Comparison of ENCODE assay signal across 15 cellular contexts in the genomic region with DNA sequence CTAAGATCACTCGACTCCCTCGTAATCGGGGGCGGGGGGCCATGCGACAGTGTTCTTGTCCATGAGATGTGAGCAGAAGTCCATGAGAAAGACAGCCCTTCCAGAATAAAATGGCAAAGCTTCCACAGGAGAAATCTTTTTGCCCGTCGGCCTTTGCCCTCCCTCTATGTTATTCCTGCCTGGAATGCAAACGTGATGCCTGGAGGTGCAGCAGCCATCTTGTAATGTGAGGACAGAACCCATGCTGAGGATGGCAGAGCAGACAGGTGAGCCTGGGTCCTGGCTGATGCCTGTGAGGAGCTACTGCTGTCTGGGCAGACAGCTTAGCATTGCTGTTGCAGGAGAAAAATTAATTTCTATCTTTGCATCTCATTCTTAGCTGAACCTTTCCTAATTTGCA.
"Had no signal": no experiment of that assay in that cellular context is flagged by ENCODE, and none has a peak within 500 bp of the region (broad histone marks: within the 10 kb centered on the region; RNA-seq: fewer than 3 reads in every experiment).

No MANE protein-coding gene starts in this region.

- H3K4me2 ChIP-seq: smooth muscle cell had no signal

- DNase-seq: activated CD8-positive, alpha-beta memory T cell treated with anti-CD3 and anti-CD28 coated beads, Interleukin-2, amount 50 U/mL, for 48 hours; anterior cingulate cortex; immature natural killer cell; left cardiac atrium; lower lobe of right lung; midbrain; right cardiac atrium; SJCRH30; stimulated activated naive B cell treated with anti-CD40 and anti-IgM and Interleukin-4, amounts not matched to agents 10 μg/mL and 1 μg/mL and 100 μg/mL, for 72 hours had no signal

- H3K36me3 ChIP-seq: neutrophil, SJCRH30 had no signal

- H3K27ac Mint-ChIP-seq: immature natural killer cell; stimulated activated naive B cell treated with anti-CD40 and anti-IgM and Interleukin-4, amounts not matched to agents 10 μg/mL and 1 μg/mL and 100 μg/mL, for 72 hours; type B pancreatic cell had no signal

- H3K4me3 ChIP-seq: breast epithelium, lower lobe of right lung, SJCRH30, smooth muscle cell had no signal

- H3K4me1 ChIP-seq: breast epithelium, foreskin keratinocyte, lower lobe of right lung, SJCRH30 had no signal

- H3K4me3 Mint-ChIP-seq: activated naive CD8-positive, alpha-beta T cell; immature natural killer cell; stimulated activated naive B cell treated with anti-CD40 and anti-IgM and Interleukin-4, amounts not matched to agents 10 μg/mL and 1 μg/mL and 100 μg/mL, for 72 hours; type B pancreatic cell had no signal

- H3K27ac ChIP-seq: breast epithelium, foreskin keratinocyte, lower lobe of right lung, neutrophil, SJCRH30 had no signal

- H3K9me3 Mint-ChIP-seq: immature natural killer cell; stimulated activated naive B cell treated with anti-CD40 and anti-IgM and Interleukin-4, amounts not matched to agents 10 μg/mL and 1 μg/mL and 100 μg/mL, for 72 hours; type B pancreatic cell had no signal

- H3K27me3 Mint-ChIP-seq: activated naive CD8-positive, alpha-beta T cell; stimulated activated naive B cell treated with anti-CD40 and anti-IgM and Interleukin-4, amounts not matched to agents 10 μg/mL and 1 μg/mL and 100 μg/mL, for 72 hours had no signal

- ATAC-seq: left cardiac atrium; lower lobe of right lung; right cardiac atrium; stimulated activated naive B cell treated with anti-CD40 and anti-IgM and Interleukin-4, amounts not matched to agents 10 μg/mL and 1 μg/mL and 100 μg/mL, for 72 hours had no signal

- H3K27me3 ChIP-seq: breast epithelium, foreskin keratinocyte, neutrophil, SJCRH30 had no signal

- H3K9me3 ChIP-seq: lower lobe of right lung, neutrophil, SJCRH30 had no signal
